Comparison of ENCODE assay signal across 1 cellular context in genomic region chr4:128358231-128358902, GRCh38.
A peak's percentile ranks its signal among the peaks of the same experiment; 100 is the strongest.
TF ChIP-seq lines count a peak whose summit lies in the region.

No MANE protein-coding gene starts in this region.

TF ChIP-seq in K562, 482 proteins besides CTCF, POLR2A, EP300 and RAD21 (continued from another document):
- TF ChIP-seq ZBTB12 (CRISPR knock-in tag; IDR thresholded peaks at IDR 0.05) = no peak
- TF ChIP-seq TAL1 (IDR thresholded peaks at IDR 0.05) = peak; percentile 57
- TF ChIP-seq ID3 (CRISPR knock-in tag; IDR thresholded peaks at IDR 0.05) = no peak
- no peak for TF ChIP-seq ID3 (tag; IDR thresholded peaks at IDR 0.05)
